Comparison of ENCODE assay signal across 26 cellular contexts in genomic region chr1:213728593-213729536, GRCh38.
"Had no signal": no experiment of that assay in that cellular context is flagged by ENCODE, and none has a peak within 500 bp of the region (broad histone marks: within the 10 kb centered on the region; RNA-seq: fewer than 3 reads in every experiment).

No MANE protein-coding gene starts in this region.

- ATAC-seq: left cardiac atrium; left lung; natural killer cell; right cardiac atrium; stimulated activated effector memory CD8-positive, alpha-beta T cell treated with anti-CD3 and anti-CD28 coated beads, Interleukin-12 subunit alpha, Interleukin-12 subunit beta, amount 100 ng/mL, for 72 hours; upper lobe of right lung had no signal

- H3K27ac Mint-ChIP-seq: mesothelial cell of epicardium; naive B cell; natural killer cell; nephron progenitor cell; progenitor cell of endocrine pancreas; stimulated activated effector memory CD8-positive, alpha-beta T cell treated with anti-CD3 and anti-CD28 coated beads, Interleukin-12 subunit alpha, Interleukin-12 subunit beta, amount 100 ng/mL, for 72 hours; stimulated activated naive CD8-positive, alpha-beta T cell treated with anti-CD3 and anti-CD28 coated beads, Interleukin-15, Interleukin-2, amounts not matched to agents 100 ng/mL and 50 ng/mL, for 24 hours had no signal

- H3K4me1 ChIP-seq: upper lobe of right lung had no signal

- H3K4me3 Mint-ChIP-seq: mesothelial cell of epicardium; naive B cell; natural killer cell; nephron progenitor cell; stimulated activated effector memory CD8-positive, alpha-beta T cell treated with anti-CD3 and anti-CD28 coated beads, Interleukin-12 subunit alpha, Interleukin-12 subunit beta, amount 100 ng/mL, for 72 hours; stimulated activated naive CD8-positive, alpha-beta T cell treated with anti-CD3 and anti-CD28 coated beads, Interleukin-15, Interleukin-2, amounts not matched to agents 100 ng/mL and 50 ng/mL, for 24 hours had no signal

- H3K4me1 Mint-ChIP-seq: naive B cell; natural killer cell; stimulated activated effector memory CD8-positive, alpha-beta T cell treated with anti-CD3 and anti-CD28 coated beads, Interleukin-12 subunit alpha, Interleukin-12 subunit beta, amount 100 ng/mL, for 72 hours had no signal

- H3K27me3 Mint-ChIP-seq: naive B cell; stimulated activated naive CD8-positive, alpha-beta T cell treated with anti-CD3 and anti-CD28 coated beads, Interleukin-15, Interleukin-2, amounts not matched to agents 100 ng/mL and 50 ng/mL, for 24 hours had no signal

- H3K27me3 ChIP-seq: left lung, ovary, sigmoid colon, spleen, suprapubic skin, tibial artery, upper lobe of right lung had no signal

- H3K36me3 Mint-ChIP-seq: mesothelial cell of epicardium; naive B cell; natural killer cell; stimulated activated effector memory CD8-positive, alpha-beta T cell treated with anti-CD3 and anti-CD28 coated beads, Interleukin-12 subunit alpha, Interleukin-12 subunit beta, amount 100 ng/mL, for 72 hours had no signal

- H3K9me3 ChIP-seq: ovary, suprapubic skin, thoracic aorta, tibial artery had no signal

- H3K4me3 ChIP-seq: left lung, lung, ovary, sigmoid colon, spleen, suprapubic skin, thoracic aorta, tibial artery, upper lobe of right lung had no signal

- H3K36me3 ChIP-seq: left lung, ovary, sigmoid colon, spleen, suprapubic skin, thoracic aorta, tibial artery, upper lobe of right lung had no signal

- DNase-seq: hippocampal formation; kidney glomerular epithelial cell; left cardiac atrium; left lung; mesendoderm; naive B cell; natural killer cell; nephron progenitor cell; ovary; retina; right cardiac atrium; sigmoid colon; small intestine; spleen; stimulated activated CD4-positive, alpha-beta T cell treated with anti-CD3 and anti-CD28 coated beads, Interleukin-4, amount 100 ng/mL, for 24 hours; stimulated activated naive CD4-positive, alpha-beta T cell; tibial artery; trophoblast cell; upper lobe of right lung had no signal

- H3K27ac ChIP-seq: left lung, ovary, sigmoid colon, spleen, suprapubic skin, thoracic aorta, tibial artery, upper lobe of right lung had no signal
